19 cellular contexts compared by ENCODE assay signal in the genomic region with DNA sequence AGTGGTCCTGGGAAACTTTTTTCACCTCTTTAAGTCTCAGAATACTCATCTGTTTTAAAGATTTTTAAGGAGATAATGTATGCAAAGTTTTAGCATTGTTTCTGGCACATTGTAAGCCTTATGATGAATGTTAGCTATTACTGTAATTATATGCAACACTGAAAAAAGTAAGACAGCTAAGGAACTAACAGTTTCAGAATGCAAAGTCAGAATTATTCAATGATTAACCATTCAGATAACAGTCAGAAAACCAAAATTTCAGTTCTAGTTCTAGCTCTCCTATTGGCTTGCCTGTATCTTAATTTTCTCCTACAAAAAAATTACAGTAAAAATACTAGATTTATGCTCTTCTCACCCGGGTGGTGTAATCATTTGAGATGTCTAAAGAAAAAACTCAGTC.
"Had no signal": no experiment of that assay in that cellular context is flagged by ENCODE, and none has a peak within 500 bp of the region (broad histone marks: within the 10 kb centered on the region; RNA-seq: fewer than 3 reads in every experiment).

No MANE protein-coding gene starts in this region.

- H3K27ac ChIP-seq: ascending aorta, breast epithelium, thyroid gland had no signal

- H3K36me3 Mint-ChIP-seq: natural killer cell treated with Interleukin-12 subunit alpha and Interleukin-12 subunit beta and Interleukin-15 and Interleukin-18, amount 100 ng/mL, for 72 hours; stimulated activated memory B cell treated with anti-CD40 and anti-IgM and Interleukin-4, amounts not matched to agents 10 μg/mL and 1 μg/mL and 100 μg/mL, for 72 hours had no signal

- H3K27ac Mint-ChIP-seq: activated naive CD4-positive, alpha-beta T cell treated with anti-CD3 and anti-CD28 coated beads for 36 hours; activated T-helper 17 cell treated with anti-CD3 and anti-CD28 coated beads, Interleukin-2, amount 50 U/mL, for 72 hours; dendritic cell treated with granulocyte-macrophage colony-stimulating factor and Interleukin-4, amounts not matched to agents 40 ng/mL and 50 ng/mL, for 4 days; natural killer cell treated with Interleukin-12 subunit alpha and Interleukin-12 subunit beta and Interleukin-15 and Interleukin-18, amount 100 ng/mL, for 72 hours; stimulated activated memory B cell treated with anti-CD40 and anti-IgM and Interleukin-4, amounts not matched to agents 10 μg/mL and 1 μg/mL and 100 μg/mL, for 72 hours had no signal

- H3K9me3 Mint-ChIP-seq: stimulated activated memory B cell treated with anti-CD40 and anti-IgM and Interleukin-4, amounts not matched to agents 10 μg/mL and 1 μg/mL and 100 μg/mL, for 72 hours had no signal

- ATAC-seq: activated CD4-positive, CD25-positive, alpha-beta regulatory T cell treated with anti-CD3 and anti-CD28 coated beads, Interleukin-2, amount 50 U/mL, for 24 hours; activated T-helper 17 cell treated with anti-CD3 and anti-CD28 coated beads, Interleukin-2, amount 50 U/mL, for 72 hours; natural killer cell treated with Interleukin-12 subunit alpha and Interleukin-12 subunit beta and Interleukin-15 and Interleukin-18, amount 100 ng/mL, for 72 hours; stimulated activated memory B cell treated with anti-CD40 and anti-IgM and Interleukin-4, amounts not matched to agents 10 μg/mL and 1 μg/mL and 100 μg/mL, for 72 hours had no signal

- DNase-seq: activated CD4-positive, alpha-beta T cell treated with anti-CD3 and anti-CD28 coated beads, Interleukin-2, amount 50 U/mL, for 48 hours; activated naive CD4-positive, alpha-beta T cell treated with anti-CD3 and anti-CD28 coated beads for 36 hours; cerebellar nuclear complex; effector memory CD4-positive, alpha-beta T cell; foreskin fibroblast; glutamatergic neuron; kidney glomerular epithelial cell; mesenchymal stem cell; nucleus accumbens; posterior cingulate gyrus; stimulated activated CD4-positive, alpha-beta T cell treated with anti-CD3 and anti-CD28 coated beads, Interleukin-2, amount 100 ng/mL, for 48 hours; thyroid gland had no signal
